ENCODE assay signal across 1 cellular context in genomic region chr6:150600302-150601017, GRCh38.
TF ChIP-seq lines count a peak whose summit lies in the region.

No MANE protein-coding gene starts in this region.

TF ChIP-seq in H1, 55 proteins besides CTCF, POLR2A, EP300 and RAD21 (continued from another document):
- TF ChIP-seq BCL11A (IDR thresholded peaks at IDR 0.05; ENCODE audit: low read depth in 2 of 2, low read length in 2 of 2) (no peak), ZNF274 (IDR thresholded peaks at IDR 0.05; ENCODE audit: borderline replicate concordance, extremely low read depth, low read length) (no peak), CBX5 (IDR thresholded peaks at IDR 0.05; ENCODE audit: low read depth, low read length) (no peak), RBBP5 (IDR thresholded peaks at IDR 0.05; ENCODE audit: borderline replicate concordance, low read depth, low read length) (peak; percentile 27; the same call in 1 of the 2 replicates), GTF2F1 (IDR thresholded peaks at IDR 0.05; ENCODE audit: borderline replicate concordance, low read depth, low read length) (no peak), CBX8 (IDR thresholded peaks at IDR 0.05; ENCODE audit: borderline replicate concordance, low read depth, low read length) (no peak), ASH2L (IDR thresholded peaks at IDR 0.05; ENCODE audit: low read length) (peak; percentile 67), JUN (IDR thresholded peaks at IDR 0.05; ENCODE audit: low read depth, low read length) (no peak), SP1 (IDR thresholded peaks at IDR 0.05; ENCODE audit: low read depth, low read length) (0 out of 2 replicates have a peak, but pooled peaks have one; percentile 15), EZH2 (IDR thresholded peaks at IDR 0.05; ENCODE audit: low read depth, low read length, severe bottlenecking) (peak; percentile 45), RFX5 (IDR thresholded peaks at IDR 0.05; ENCODE audit: borderline replicate concordance, low read depth, low read length) (no peak)
